ENCODE assay signal across 9 cellular contexts in the genomic region with DNA sequence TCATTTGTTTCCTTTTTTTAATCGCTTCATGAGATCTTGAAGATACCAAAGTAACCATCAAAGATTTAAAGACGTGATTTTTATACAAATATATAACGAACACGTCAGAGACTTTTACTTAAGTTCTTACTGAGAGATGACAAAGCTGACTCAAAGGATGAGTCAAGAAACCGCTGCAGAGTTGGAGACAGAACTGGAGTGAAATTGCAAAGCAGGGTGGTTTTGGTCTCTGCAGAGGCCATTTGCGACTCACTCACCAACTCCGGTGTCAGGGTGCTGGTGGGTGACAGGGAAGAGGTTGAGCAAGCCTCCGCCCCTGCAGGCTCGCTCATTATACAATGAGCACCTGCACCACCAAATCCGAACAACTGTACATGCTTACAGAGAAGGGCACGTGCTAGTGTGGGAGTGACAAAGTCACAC.
DNase-seq lines count a peak whose midpoint lies in the region; ATAC-seq and TF ChIP-seq lines count a peak whose summit lies in the region.
"Had no signal": no experiment of that assay in that cellular context is flagged by ENCODE, and none has a peak within 500 bp of the region (broad histone marks: within the 10 kb centered on the region; RNA-seq: fewer than 3 reads in every experiment).

No MANE protein-coding gene starts in this region.

- no peaks in the 10 kb centered on the region for H3K9me2 ChIP-seq in GM23338 (ENCODE audit: insufficient read depth)

- H3K4me1 Mint-ChIP-seq in GM23338: peaks cover 47% of the 10 kb centered on the region

- peaks cover 36% of the 10 kb centered on the region for H3K27me3 Mint-ChIP-seq in GM23338 (ENCODE audit: insufficient read depth, low read depth, poor library complexity)

- peaks cover 65% of the 10 kb centered on the region for H3K36me3 Mint-ChIP-seq in GM23338 (ENCODE audit: low read depth)

- DNase-seq in GM23338 (ENCODE audit: low spot score) (no peak), SJSA1 (ENCODE audit: low read depth in 1 of 2, low spot score in 2 of 2) (peak; percentile 65 to 72), brain microvascular endothelial cell (peak; percentile 83), NCI-H1417 (lab: John Stamatoyannopoulos, UW) (no peak), dorsolateral prefrontal cortex (no peak), GM20000 (ENCODE audit: low spot score) (no peak)
- DNase-seq in stimulated activated CD4-positive, alpha-beta T cell treated with anti-CD3 and anti-CD28 coated beads, Interleukin-1b, Interleukin-23, amount 100 ng/mL, for 4 hours (ENCODE audit: low read depth in 2 of 2): peak; percentile 17 to 18

- peaks cover 46% of the 10 kb centered on the region for H3F3A ChIP-seq in GM23338 (replicated peaks; ENCODE audit: low read depth)

- intact Hi-C loops in dorsolateral prefrontal cortex (cut with DNase I): no loop called here

- in situ Hi-C loops in brain microvascular endothelial cell (cut with HindIII; ENCODE audit: low pct_ligation_motif_present, low sequenced_read_pairs): no loop called here

- no peak overlapping the region for H2AFZ ChIP-seq in GM23338

- no peak for ATAC-seq in GM23338
- no peak for ATAC-seq in GM19351 (IDR thresholded peaks at IDR 0.05; ENCODE audit: unreplicated experiment)
- ATAC-seq: heart left ventricle had no signal

- no peaks in the 10 kb centered on the region for H3K9me3 ChIP-seq in SJSA1 (replicated peaks)
- H3K9me3 ChIP-seq: heart left ventricle had no signal

- H3K27me3 ChIP-seq in GM23338 (ENCODE audit: insufficient read depth) (no peaks in the 10 kb centered on the region), SJSA1 (replicated peaks) (no peaks in the 10 kb centered on the region), brain microvascular endothelial cell (replicated peaks) (no peaks in the 10 kb centered on the region), dorsolateral prefrontal cortex (no peaks in the 10 kb centered on the region)
- H3K27me3 ChIP-seq: heart left ventricle had no signal

- H3K4me3 ChIP-seq in GM23338 (no peak overlapping the region), SJSA1 (no peak overlapping the region), brain microvascular endothelial cell (ENCODE audit: low read depth, low read length) (no peak overlapping the region), dorsolateral prefrontal cortex (no peak overlapping the region)
- H3K4me3 ChIP-seq: heart left ventricle had no signal

- H3K4me3 Mint-ChIP-seq in GM23338: no peak overlapping the region; the same call in 2 of the 3 replicates

- peaks cover 14% of the 10 kb centered on the region for H3K36me3 ChIP-seq in GM23338 (ENCODE audit: insufficient read depth)
- peaks cover 68% of the 10 kb centered on the region for H3K36me3 ChIP-seq in SJSA1
- peaks cover 24% of the 10 kb centered on the region for H3K36me3 ChIP-seq in brain microvascular endothelial cell (replicated peaks)

- TF ChIP-seq CTCF in GM23338 (conservative IDR thresholded peaks at IDR 0.05; ENCODE audit: low read depth in 2 of 2) (no peak), brain microvascular endothelial cell (IDR thresholded peaks at IDR 0.05; ENCODE audit: low read depth, low read length, missing control alignments) (no peak), dorsolateral prefrontal cortex (IDR thresholded peaks at IDR 0.05 in 54 of 56, conservative IDR thresholded peaks at IDR 0.05 in 2 of 56; ENCODE audit: low read depth in 1 of 56, partially characterized antibody in 56 of 56) (no peak), GM20000 (IDR thresholded peaks at IDR 0.05; ENCODE audit: extremely low read depth, missing control alignments) (no peak)

- peaks cover 56% of the 10 kb centered on the region for H3K79me2 ChIP-seq in GM23338 (replicated peaks; ENCODE audit: insufficient read depth)

- peaks cover 3% of the 10 kb centered on the region; the same call in 1 of the 3 replicates for H3K9me3 Mint-ChIP-seq in GM23338

- H3K4me2 ChIP-seq in GM23338: no peak overlapping the region

- H3K27ac Mint-ChIP-seq in GM23338: no peak overlapping the region

- H3K27ac ChIP-seq in GM23338 (ENCODE audit: low read depth) (peak overlapping the region; percentile 68), SJSA1 (peak overlapping the region; percentile 26; the same call in 1 of the 2 replicates), brain microvascular endothelial cell (peak overlapping the region; percentile 58), dorsolateral prefrontal cortex (no peak overlapping the region)
- H3K27ac ChIP-seq: heart left ventricle had no signal

- H4K20me1 ChIP-seq in GM23338 (replicated peaks; ENCODE audit: insufficient read depth): peaks cover 30% of the 10 kb centered on the region

- peaks cover 20% of the 10 kb centered on the region for H3K4me1 ChIP-seq in GM23338 (ENCODE audit: insufficient read depth)
- peaks cover 40% of the 10 kb centered on the region for H3K4me1 ChIP-seq in SJSA1 (replicated peaks)

TF ChIP-seq in GM23338, 12 proteins besides CTCF, POLR2A, EP300 and RAD21:
- TF ChIP-seq, protein P1, sequence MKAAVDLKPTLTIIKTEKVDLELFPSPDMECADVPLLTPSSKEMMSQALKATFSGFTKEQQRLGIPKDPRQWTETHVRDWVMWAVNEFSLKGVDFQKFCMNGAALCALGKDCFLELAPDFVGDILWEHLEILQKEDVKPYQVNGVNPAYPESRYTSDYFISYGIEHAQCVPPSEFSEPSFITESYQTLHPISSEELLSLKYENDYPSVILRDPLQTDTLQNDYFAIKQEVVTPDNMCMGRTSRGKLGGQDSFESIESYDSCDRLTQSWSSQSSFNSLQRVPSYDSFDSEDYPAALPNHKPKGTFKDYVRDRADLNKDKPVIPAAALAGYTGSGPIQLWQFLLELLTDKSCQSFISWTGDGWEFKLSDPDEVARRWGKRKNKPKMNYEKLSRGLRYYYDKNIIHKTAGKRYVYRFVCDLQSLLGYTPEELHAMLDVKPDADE (IDR thresholded peaks at IDR 0.05): no peak
- TF ChIP-seq NANOG (IDR thresholded peaks at IDR 0.05; ENCODE audit: borderline replicate concordance): no peak
TF ChIP-seq in GM23338: peak in this region for 0.

Comparison
In these comparisons a context has a peak if more than half of its experiments do, and no peak if none do; other contexts are left out.
1. DNase-seq: peak in SJSA1 (2 of 2), brain microvascular endothelial cell (single experiment) and stimulated activated CD4-positive, alpha-beta T cell treated with anti-CD3 and anti-CD28 coated beads, Interleukin-1b, Interleukin-23, amount 100 ng/mL, for 4 hours (2 of 2); none in GM23338 (single experiment), NCI-H1417 (0 of 3), dorsolateral prefrontal cortex (0 of 10) and GM20000 (single experiment).
2. H3K27ac ChIP-seq: peak in GM23338 (single experiment), SJSA1 (single experiment) and brain microvascular endothelial cell (single experiment); none in dorsolateral prefrontal cortex (0 of 59).